ENCODE assay signal across 8 cellular contexts in the genomic region with DNA sequence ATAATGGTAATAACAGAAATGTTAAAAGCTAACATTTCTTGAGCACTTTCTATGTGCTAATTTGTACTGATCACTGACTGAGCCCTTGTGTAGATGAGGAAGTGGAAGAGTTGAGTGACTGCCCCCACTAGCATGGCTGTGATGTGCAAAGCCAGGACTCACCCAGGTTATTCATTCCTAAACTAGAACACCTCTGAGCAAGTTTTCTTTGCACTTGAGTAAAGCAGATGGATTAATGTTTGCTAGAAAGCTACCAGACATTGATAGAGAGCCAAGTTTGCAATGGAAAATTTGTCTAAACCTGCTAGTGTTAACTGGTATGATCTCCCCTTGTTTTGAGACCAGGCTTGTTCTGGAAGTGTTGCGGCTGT.
A peak's percentile ranks its signal among the peaks of the same experiment; 100 is the strongest.
DNase-seq lines count a peak whose midpoint lies in the region; ATAC-seq and TF ChIP-seq lines count a peak whose summit lies in the region.

No MANE protein-coding gene starts in this region.

- H3K79me2 ChIP-seq in GM23338 (replicated peaks; ENCODE audit: insufficient read depth): no peaks in the 10 kb centered on the region

- H3K9me3 Mint-ChIP-seq in GM23338: no peaks in the 10 kb centered on the region

- H3K36me3 ChIP-seq in GM23338 (ENCODE audit: insufficient read depth): no peaks in the 10 kb centered on the region
- H3K36me3 ChIP-seq in gastrocnemius medialis: no peaks in the 10 kb centered on the region

- no peak overlapping the region for H3K27ac Mint-ChIP-seq in GM23338

- peak; percentile 86 for ATAC-seq in GM18519 (IDR thresholded peaks at IDR 0.05; ENCODE audit: low FRiP score, unreplicated experiment)
- ATAC-seq in GM23338: no peak
- ATAC-seq in GM19455 (IDR thresholded peaks at IDR 0.05; ENCODE audit: unreplicated experiment): no peak
- ATAC-seq in gastrocnemius medialis: no peak

- no peaks in the 10 kb centered on the region for H3K9me3 ChIP-seq in gastrocnemius medialis

- peak overlapping the region; percentile 36; the same call in 1 of the 2 replicates for H3K4me3 ChIP-seq in GM23338
- H3K4me3 ChIP-seq in gastrocnemius medialis: no peak overlapping the region

- no peaks in the 10 kb centered on the region for H3K4me1 ChIP-seq in GM23338 (ENCODE audit: insufficient read depth)
- H3K4me1 ChIP-seq in gastrocnemius medialis: peaks cover 0 to 20% of the 10 kb centered on the region in 2 donors

- no peak overlapping the region for H3K4me3 Mint-ChIP-seq in GM23338

- no peak overlapping the region for H2AFZ ChIP-seq in GM23338

- TF ChIP-seq CTCF in GM23338 (conservative IDR thresholded peaks at IDR 0.05; ENCODE audit: low read depth in 2 of 2) (no peak), gastrocnemius medialis (IDR thresholded peaks at IDR 0.05 in 4 of 5, conservative IDR thresholded peaks at IDR 0.05 in 1 of 5) (no peak)

- H3K4me2 ChIP-seq in GM23338: peak overlapping the region; percentile 50

- DNase-seq in GM23338 (ENCODE audit: low spot score) (no peak), M059J (ENCODE audit: low read depth) (peak; percentile 4), left kidney (ENCODE audit: low read depth, low spot score) (peak; percentile 54), NCI-H2081 treated with DMSO at 0.1 percent for 48 hours (lab: John Stamatoyannopoulos, UW) (no peak), pons (ENCODE audit: low spot score) (no peak), gastrocnemius medialis (no peak)

- H3K27ac ChIP-seq in GM23338 (ENCODE audit: low read depth) (no peak overlapping the region), gastrocnemius medialis (no peak overlapping the region)

- H3K27me3 Mint-ChIP-seq in GM23338 (ENCODE audit: insufficient read depth, low read depth, poor library complexity): peaks cover 6% of the 10 kb centered on the region

- H3F3A ChIP-seq in GM23338 (replicated peaks; ENCODE audit: low read depth): no peaks in the 10 kb centered on the region

- in situ Hi-C loops in gastrocnemius medialis (cut with MboI; ENCODE audit: low sequenced_read_pairs in 4 of 4): no loop called here

- no peaks in the 10 kb centered on the region for H3K27me3 ChIP-seq in GM23338 (ENCODE audit: insufficient read depth)
- H3K27me3 ChIP-seq in gastrocnemius medialis: no peaks in the 10 kb centered on the region

- intact Hi-C loops in gastrocnemius medialis (cut with DNase I; ENCODE audit: low total_unique reads): no loop called here

- no peak for TF ChIP-seq POLR2A in gastrocnemius medialis (IDR thresholded peaks at IDR 0.05)

- peaks cover 10% of the 10 kb centered on the region; the same call in 1 of the 3 replicates for H3K4me1 Mint-ChIP-seq in GM23338

- H4K20me1 ChIP-seq in GM23338 (replicated peaks; ENCODE audit: insufficient read depth): no peaks in the 10 kb centered on the region

- no peaks in the 10 kb centered on the region for H3K9me2 ChIP-seq in GM23338 (ENCODE audit: insufficient read depth)

- no peaks in the 10 kb centered on the region; the same call in 2 of the 3 replicates for H3K36me3 Mint-ChIP-seq in GM23338 (ENCODE audit: low read depth)

TF ChIP-seq in GM23338, 12 proteins besides CTCF, POLR2A, EP300 and RAD21:
- TF ChIP-seq EZH2 (IDR thresholded peaks at IDR 0.05; ENCODE audit: low read depth, unreplicated experiment) (no peak), JUNB (IDR thresholded peaks at IDR 0.05; ENCODE audit: unreplicated experiment) (no peak), ZNF114 (CRISPR knock-in tag; IDR thresholded peaks at IDR 0.05) (no peak), ZNF331 (CRISPR knock-in tag; IDR thresholded peaks at IDR 0.05; ENCODE audit: low read depth) (no peak), EZH2phosphoT487 (IDR thresholded peaks at IDR 0.05; ENCODE audit: unreplicated experiment) (no peak), CREB1 (CRISPR knock-in tag; IDR thresholded peaks at IDR 0.05; ENCODE audit: low read depth) (no peak), REST (IDR thresholded peaks at IDR 0.05; ENCODE audit: unreplicated experiment) (no peak)
- TF ChIP-seq, protein P1, sequence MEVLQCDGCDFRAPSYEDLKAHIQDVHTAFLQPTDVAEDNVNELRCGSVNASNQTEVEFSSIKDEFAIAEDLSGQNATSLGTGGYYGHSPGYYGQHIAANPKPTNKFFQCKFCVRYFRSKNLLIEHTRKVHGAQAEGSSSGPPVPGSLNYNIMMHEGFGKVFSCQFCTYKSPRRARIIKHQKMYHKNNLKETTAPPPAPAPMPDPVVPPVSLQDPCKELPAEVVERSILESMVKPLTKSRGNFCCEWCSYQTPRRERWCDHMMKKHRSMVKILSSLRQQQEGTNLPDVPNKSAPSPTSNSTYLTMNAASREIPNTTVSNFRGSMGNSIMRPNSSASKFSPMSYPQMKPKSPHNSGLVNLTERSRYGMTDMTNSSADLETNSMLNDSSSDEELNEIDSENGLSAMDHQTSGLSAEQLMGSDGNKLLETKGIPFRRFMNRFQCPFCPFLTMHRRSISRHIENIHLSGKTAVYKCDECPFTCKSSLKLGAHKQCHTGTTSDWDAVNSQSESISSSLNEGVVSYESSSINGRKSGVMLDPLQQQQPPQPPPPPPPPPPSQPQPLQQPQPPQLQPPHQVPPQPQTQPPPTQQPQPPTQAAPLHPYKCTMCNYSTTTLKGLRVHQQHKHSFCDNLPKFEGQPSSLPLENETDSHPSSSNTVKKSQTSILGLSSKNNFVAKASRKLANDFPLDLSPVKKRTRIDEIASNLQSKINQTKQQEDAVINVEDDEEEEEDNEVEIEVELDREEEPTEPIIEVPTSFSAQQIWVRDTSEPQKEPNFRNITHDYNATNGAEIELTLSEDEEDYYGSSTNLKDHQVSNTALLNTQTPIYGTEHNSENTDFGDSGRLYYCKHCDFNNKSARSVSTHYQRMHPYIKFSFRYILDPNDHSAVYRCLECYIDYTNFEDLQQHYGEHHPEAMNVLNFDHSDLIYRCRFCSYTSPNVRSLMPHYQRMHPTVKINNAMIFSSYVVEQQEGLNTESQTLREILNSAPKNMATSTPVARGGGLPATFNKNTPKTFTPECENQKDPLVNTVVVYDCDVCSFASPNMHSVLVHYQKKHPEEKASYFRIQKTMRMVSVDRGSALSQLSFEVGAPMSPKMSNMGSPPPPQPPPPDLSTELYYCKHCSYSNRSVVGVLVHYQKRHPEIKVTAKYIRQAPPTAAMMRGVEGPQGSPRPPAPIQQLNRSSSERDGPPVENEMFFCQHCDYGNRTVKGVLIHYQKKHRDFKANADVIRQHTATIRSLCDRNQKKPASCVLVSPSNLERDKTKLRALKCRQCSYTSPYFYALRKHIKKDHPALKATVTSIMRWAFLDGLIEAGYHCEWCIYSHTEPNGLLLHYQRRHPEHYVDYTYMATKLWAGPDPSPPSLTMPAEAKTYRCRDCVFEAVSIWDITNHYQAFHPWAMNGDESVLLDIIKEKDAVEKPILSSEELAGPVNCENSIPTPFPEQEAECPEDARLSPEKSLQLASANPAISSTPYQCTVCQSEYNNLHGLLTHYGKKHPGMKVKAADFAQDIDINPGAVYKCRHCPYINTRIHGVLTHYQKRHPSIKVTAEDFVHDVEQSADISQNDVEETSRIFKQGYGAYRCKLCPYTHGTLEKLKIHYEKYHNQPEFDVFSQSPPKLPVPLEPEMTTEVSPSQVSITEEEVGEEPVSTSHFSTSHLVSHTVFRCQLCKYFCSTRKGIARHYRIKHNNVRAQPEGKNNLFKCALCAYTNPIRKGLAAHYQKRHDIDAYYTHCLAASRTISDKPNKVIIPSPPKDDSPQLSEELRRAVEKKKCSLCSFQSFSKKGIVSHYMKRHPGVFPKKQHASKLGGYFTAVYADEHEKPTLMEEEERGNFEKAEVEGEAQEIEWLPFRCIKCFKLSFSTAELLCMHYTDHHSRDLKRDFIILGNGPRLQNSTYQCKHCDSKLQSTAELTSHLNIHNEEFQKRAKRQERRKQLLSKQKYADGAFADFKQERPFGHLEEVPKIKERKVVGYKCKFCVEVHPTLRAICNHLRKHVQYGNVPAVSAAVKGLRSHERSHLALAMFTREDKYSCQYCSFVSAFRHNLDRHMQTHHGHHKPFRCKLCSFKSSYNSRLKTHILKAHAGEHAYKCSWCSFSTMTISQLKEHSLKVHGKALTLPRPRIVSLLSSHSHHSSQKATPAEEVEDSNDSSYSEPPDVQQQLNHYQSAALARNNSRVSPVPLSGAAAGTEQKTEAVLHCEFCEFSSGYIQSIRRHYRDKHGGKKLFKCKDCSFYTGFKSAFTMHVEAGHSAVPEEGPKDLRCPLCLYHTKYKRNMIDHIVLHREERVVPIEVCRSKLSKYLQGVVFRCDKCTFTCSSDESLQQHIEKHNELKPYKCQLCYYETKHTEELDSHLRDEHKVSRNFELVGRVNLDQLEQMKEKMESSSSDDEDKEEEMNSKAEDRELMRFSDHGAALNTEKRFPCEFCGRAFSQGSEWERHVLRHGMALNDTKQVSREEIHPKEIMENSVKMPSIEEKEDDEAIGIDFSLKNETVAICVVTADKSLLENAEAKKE (CRISPR knock-in tag; IDR thresholded peaks at IDR 0.05): no peak

Comparison
In these comparisons a context has a peak if more than half of its experiments do, and no peak if none do; other contexts are left out.
1. DNase-seq: peak in M059J (single experiment) and left kidney (single experiment); none in GM23338 (single experiment), NCI-H2081 treated with DMSO at 0.1 percent for 48 hours (single experiment), pons (single experiment) and gastrocnemius medialis (0 of 2).